9 cellular contexts compared by ENCODE assay signal in genomic region chr2:96407041-96407918, GRCh38.
DNase-seq lines count a peak whose midpoint lies in the region; ATAC-seq and TF ChIP-seq lines count a peak whose summit lies in the region.
"Had no signal": no experiment of that assay in that cellular context is flagged by ENCODE, and none has a peak within 500 bp of the region (broad histone marks: within the 10 kb centered on the region; RNA-seq: fewer than 3 reads in every experiment).

No MANE protein-coding gene starts in this region.

- no peak overlapping the region for H4K5ac ChIP-seq in IMR-90 (ENCODE audit: low read depth, low read length)

- H3K56ac ChIP-seq in IMR-90 (ENCODE audit: extremely low read depth, insufficient read depth, low read length): no peak overlapping the region

- H3K9me3 ChIP-seq in IMR-90 (ENCODE audit: control insufficient read depth, insufficient read depth, low read length): no peaks in the 10 kb centered on the region

- no peak overlapping the region for H3K14ac ChIP-seq in IMR-90 (replicated peaks; ENCODE audit: low read depth, low read length)

- no peak overlapping the region for H2BK5ac ChIP-seq in IMR-90 (ENCODE audit: low read depth, low read length, poor library complexity, severe bottlenecking)

- no peak overlapping the region for H3K9ac ChIP-seq in IMR-90 (ENCODE audit: low read depth, low read length)

- H4K91ac ChIP-seq in IMR-90 (ENCODE audit: insufficient read depth, low read depth, low read length): no peak overlapping the region

- no peak overlapping the region for H3K23ac ChIP-seq in IMR-90 (ENCODE audit: low read depth, low read length)

- H3K27me3 ChIP-seq in IMR-90 (ENCODE audit: control insufficient read depth, insufficient read depth, low read length) (peaks cover 37% of the 10 kb centered on the region), foreskin keratinocyte (peaks cover 12% of the 10 kb centered on the region)

- H3K27ac ChIP-seq in IMR-90 (ENCODE audit: insufficient read depth, low read length) (no peak overlapping the region), foreskin keratinocyte (no peak overlapping the region), temporal lobe (ENCODE audit: low read depth, low read length) (peak overlapping the region; percentile 75)

- H3K4me1 ChIP-seq in IMR-90 (ENCODE audit: control insufficient read depth, insufficient read depth, low read length) (peaks cover 2% of the 10 kb centered on the region; the same call in 1 of the 2 replicates), foreskin keratinocyte (no peaks in the 10 kb centered on the region)

- no peak overlapping the region for H2AK5ac ChIP-seq in IMR-90 (ENCODE audit: low read depth, low read length)

- dilution Hi-C loops in IMR-90 (cut with HindIII; ENCODE audit: low sequenced_read_pairs, unreplicated experiment): no loop called here

- peak; percentile 81 for TF ChIP-seq CTCF in IMR-90 (conservative IDR thresholded peaks at IDR 0.05; ENCODE audit: low read depth, low read length)
- peak; percentile 84 for TF ChIP-seq CTCF in foreskin keratinocyte (conservative IDR thresholded peaks at IDR 0.05)

- intact Hi-C loops in IMR-90 (cut with micrococcal nuclease): loop anchor here (1.0 to 5.0 kb wide), 3 partner anchors 102 to 555 kb away; no protein-coding TSS in a partner anchor

- H3K79me1 ChIP-seq in IMR-90 (ENCODE audit: low read depth in 1 of 2, low read length in 2 of 2): no peaks in the 10 kb centered on the region

- 28% methylated on average over 6 of the region's 20 CpGs; no CpG with 5 or more reads in 1 of the 2 experiments for WGBS in IMR-90 (ENCODE audit: extremely low coverage in 2 of 2, insufficient read length in 1 of 2), 2 experiments

- no peak overlapping the region for H2BK20ac ChIP-seq in IMR-90 (ENCODE audit: low read depth, low read length)

- DNase-seq in GF-D8 (lab: John Stamatoyannopoulos, UW): peak; percentile 10
- peak; percentile 79 for DNase-seq in IMR-90
- peak; percentile 40 for DNase-seq in SHP77 treated with DMSO at 0.1 percent for 48 hours (lab: John Stamatoyannopoulos, UW)
- peak; percentile 77 for DNase-seq in activated gamma-delta T cell treated with Interleukin-2 at 50 U/mL for 16 hours
- peak in 1 of 2 donors; percentile 59 for DNase-seq in foreskin keratinocyte
- peak in 52 of 56 donors; percentile 41 to 91 (median 78) for DNase-seq in nucleus accumbens (lab: John Stamatoyannopoulos, UW)
- DNase-seq in OCI-M2 (lab: John Stamatoyannopoulos, UW; ENCODE audit: unreplicated experiment): no peak

- BruUV-seq in IMR-90 (replicated peaks; lab: Mats Ljungman, UMichigan): no TSS peak

- no peak overlapping the region; the same call in 1 of the 2 replicates for H3K4me2 ChIP-seq in IMR-90 (ENCODE audit: low read depth, low read length)

- CTCF ChIA-PET in IMR-90 (lab: Yijun Ruan, JAX): interaction anchor here (0.5 to 2.2 kb wide), 9 partner anchors 8 to 147 kb away, joined by 3 to 10 read pairs (median 4); no protein-coding TSS in a partner anchor

- peak; percentile 74 for TF ChIP-seq RAD21 in IMR-90 (IDR thresholded peaks at IDR 0.05; ENCODE audit: low read length)

- POLR2A ChIA-PET in IMR-90 (lab: Charles Lee; ENCODE audit: unreplicated experiment): interaction anchor here (0.6 kb wide), 1 partner anchor 45 kb away, joined by 4 read pairs; no protein-coding TSS in a partner anchor

- H2BK120ac ChIP-seq in IMR-90 (ENCODE audit: low read depth, low read length): no peak overlapping the region

- no peak overlapping the region for H2BK15ac ChIP-seq in IMR-90 (ENCODE audit: low read depth, low read length)

- no peaks in the 10 kb centered on the region for H3K36me3 ChIP-seq in IMR-90 (ENCODE audit: control insufficient read depth, insufficient read depth, low read length)

- H3K4me3 ChIP-seq in IMR-90 (ENCODE audit: insufficient read depth, low read depth, low read length): no peak overlapping the region
- H3K4me3 ChIP-seq: skin epidermis had no signal

- H4K8ac ChIP-seq in IMR-90 (ENCODE audit: low read depth in 2 of 2, low read length in 2 of 2): no peak overlapping the region

- no peak overlapping the region for H3K18ac ChIP-seq in IMR-90 (ENCODE audit: low read depth, low read length)

- ATAC-seq in IMR-90 (ENCODE audit: low read depth) (peak; percentile 97), foreskin keratinocyte (peak; percentile 82)

- no peak for TF ChIP-seq POLR2A in IMR-90 (IDR thresholded peaks at IDR 0.05; ENCODE audit: low read depth, low read length)

- in situ Hi-C loops in IMR-90 (cut with MboI; ENCODE audit: low sequenced_read_pairs): loop anchor here (5.0 to 25.0 kb wide), 2 partner anchors 100 to 395 kb away; partner anchors contain the start of gene NEURL3

- no peaks in the 10 kb centered on the region for H4K20me1 ChIP-seq in IMR-90 (ENCODE audit: insufficient read depth, low read length)

- peak overlapping the region; percentile 76 for H2AFZ ChIP-seq in IMR-90 (replicated peaks; ENCODE audit: low read length, poor library complexity)

- no peak overlapping the region for H2AK9ac ChIP-seq in IMR-90 (replicated peaks; ENCODE audit: low read depth, low read length, poor library complexity)

- H3K9me1 ChIP-seq in IMR-90 (ENCODE audit: insufficient read depth, low read length): peaks cover 2% of the 10 kb centered on the region; the same call in 1 of the 2 replicates

- no peak overlapping the region for H3K4ac ChIP-seq in IMR-90 (ENCODE audit: low read depth, low read length)

TF ChIP-seq in IMR-90, 13 proteins besides CTCF, POLR2A, EP300 and RAD21:
- TF ChIP-seq BHLHE40 (IDR thresholded peaks at IDR 0.05; ENCODE audit: low read depth, low read length) (no peak), CEBPB (IDR thresholded peaks at IDR 0.05; ENCODE audit: low read depth, low read length) (no peak), SMC3 (IDR thresholded peaks at IDR 0.05; ENCODE audit: low read depth, low read length) (peak; percentile 91), CHD1 (IDR thresholded peaks at IDR 0.05; ENCODE audit: low read depth, low read length) (no peak), FOS (IDR thresholded peaks at IDR 0.05; ENCODE audit: low read depth, low read length) (no peak)
